10 cellular contexts compared by ENCODE assay signal in the genomic region with DNA sequence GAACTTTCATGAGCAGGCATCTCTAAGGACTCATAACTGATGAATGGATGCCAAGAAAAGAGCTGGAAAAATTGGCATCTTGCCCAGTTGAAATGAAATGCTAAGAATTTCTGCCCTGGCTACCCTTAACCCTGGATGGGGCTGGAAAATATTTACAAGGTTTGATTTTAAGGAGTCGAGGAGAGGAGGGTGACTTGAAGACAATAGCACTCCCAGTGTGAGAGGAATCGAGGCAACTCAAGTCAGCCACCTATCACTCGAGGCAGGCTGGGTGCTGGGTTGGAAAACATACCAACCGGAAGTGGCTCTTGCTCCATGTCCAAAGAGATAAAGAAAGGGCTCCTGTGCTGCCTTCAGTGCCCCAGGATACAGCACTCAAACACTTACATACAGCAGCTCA. TPM values are rescaled to one million over a fixed set of nuclear protein-coding genes. Genes with fewer than 3 reads are reported as not detected.
DNase-seq lines count a peak whose midpoint lies in the region; ATAC-seq, FAIRE-seq and TF ChIP-seq lines count a peak whose summit lies in the region.
"Had no signal": no experiment of that assay in that cellular context is flagged by ENCODE, and none has a peak within 500 bp of the region (broad histone marks: within the 10 kb centered on the region; RNA-seq: fewer than 3 reads in every experiment).

No MANE protein-coding gene starts in this region.

- FAIRE-seq in K562 (lab: Jason Lieb, UNC): no peak

- no peaks in the 10 kb centered on the region for H3K4me1 ChIP-seq in K562 (replicated peaks in 1 of 2; ENCODE audit: control insufficient read depth in 2 of 2, insufficient read depth in 2 of 2, low read length in 2 of 2)
- peaks cover 0 to 88% of the 10 kb centered on the region in 2 donors for H3K4me1 ChIP-seq in right atrium auricular region

- POLR2A ChIA-PET in K562 (lab: Yijun Ruan, JAX): no interaction called here

- H3K36me3 ChIP-seq in K562 (ENCODE audit: control insufficient read depth, insufficient read depth, low read length) (no peaks in the 10 kb centered on the region), right atrium auricular region (no peaks in the 10 kb centered on the region)

- H4K20me1 ChIP-seq in K562 (replicated peaks; ENCODE audit: control insufficient read depth, insufficient read depth, low read length): no peaks in the 10 kb centered on the region

- no peaks in the 10 kb centered on the region for H3K9me1 ChIP-seq in K562 (ENCODE audit: control insufficient read depth, insufficient read depth, low read length)

- peak overlapping the region; percentile 99 for H3K27ac Mint-ChIP-seq in HFFc6
- no peak overlapping the region for H3K27ac Mint-ChIP-seq in activated T-helper 17 cell treated with anti-CD3 and anti-CD28 coated beads, Interleukin-2, amount 50 U/mL, for 72 hours
- H3K27ac Mint-ChIP-seq: T-helper 2 cell treated with Interferon-gamma antibody and Interleukin-4, amounts not matched to agents 5 μg/mL and 100 μg/mL, for 36 hours had no signal

- intact Hi-C loops in K562 (cut with micrococcal nuclease): no loop called here

- peaks cover 3% of the 10 kb centered on the region; the same call in 1 of the 2 replicates for H3K36me3 Mint-ChIP-seq in HFFc6 (ENCODE audit: low read depth)
- no peaks in the 10 kb centered on the region for H3K36me3 Mint-ChIP-seq in activated T-helper 17 cell treated with anti-CD3 and anti-CD28 coated beads, Interleukin-2, amount 50 U/mL, for 72 hours (ENCODE audit: low read depth)

- H3K9ac ChIP-seq in K562 (ENCODE audit: insufficient read depth in 1 of 2, low read depth in 2 of 2, low read length in 2 of 2): no peak overlapping the region

- H3K4me3 Mint-ChIP-seq in HFFc6: peak overlapping the region; percentile 94
- no peak overlapping the region for H3K4me3 Mint-ChIP-seq in activated T-helper 17 cell treated with anti-CD3 and anti-CD28 coated beads, Interleukin-2, amount 50 U/mL, for 72 hours
- H3K4me3 Mint-ChIP-seq: T-helper 2 cell treated with Interferon-gamma antibody and Interleukin-4, amounts not matched to agents 5 μg/mL and 100 μg/mL, for 36 hours had no signal

- H3K4me1 Mint-ChIP-seq in HFFc6 (ENCODE audit: low read depth): peaks cover 85% of the 10 kb centered on the region
- no peaks in the 10 kb centered on the region for H3K4me1 Mint-ChIP-seq in activated T-helper 17 cell treated with anti-CD3 and anti-CD28 coated beads, Interleukin-2, amount 50 U/mL, for 72 hours

- H3K79me2 ChIP-seq in K562 (ENCODE audit: control insufficient read depth, insufficient read depth, low read length): no peaks in the 10 kb centered on the region

- H3K27ac ChIP-seq in K562 (ENCODE audit: extremely low read depth, low read depth, low read length) (no peak overlapping the region), right atrium auricular region (peak overlapping the region; percentile 23 to 69), skin epidermis (peak overlapping the region in 16 of 21 experiments; percentile 12 to 68 (median 53))

- TF ChIP-seq CTCF in HFFc6 (IDR thresholded peaks at IDR 0.05): no peak
- TF ChIP-seq CTCF in K562 (IDR thresholded peaks at IDR 0.05 in 2 of 3, conservative IDR thresholded peaks at IDR 0.05 in 1 of 3; ENCODE audit: insufficient read depth in 2 of 3, low read depth in 1 of 3, low read length in 3 of 3): no peak
- TF ChIP-seq CTCF in right atrium auricular region (IDR thresholded peaks at IDR 0.05): no peak

- no peaks in the 10 kb centered on the region for H3K9me3 Mint-ChIP-seq in HFFc6
- no peaks in the 10 kb centered on the region for H3K9me3 Mint-ChIP-seq in activated T-helper 17 cell treated with anti-CD3 and anti-CD28 coated beads, Interleukin-2, amount 50 U/mL, for 72 hours
- H3K9me3 Mint-ChIP-seq: T-helper 2 cell treated with Interferon-gamma antibody and Interleukin-4, amounts not matched to agents 5 μg/mL and 100 μg/mL, for 36 hours had no signal

- DNase-seq in HFFc6: peak; percentile 58
- DNase-seq in K562 (ENCODE audit: extremely low read depth in 1 of 4, low spot score in 3 of 4): no peak
- no peak for DNase-seq in right atrium auricular region (ENCODE audit: low spot score)
- DNase-seq in Kasumi-1 (lab: John Stamatoyannopoulos, UW): no peak
- no peak for DNase-seq in DMS153 (lab: John Stamatoyannopoulos, UW)
- DNase-seq: stimulated activated naive CD8-positive, alpha-beta T cell treated with anti-CD3 and anti-CD28 coated beads, Interleukin-15, Interleukin-2, amounts not matched to agents 100 U/mL and 50 U/mL, for 24 hours had no signal

- CTCF ChIA-PET in K562 (lab: Yijun Ruan, JAX; ENCODE audit: low intra/inter-chr PET ratio): no interaction called here

- in situ Hi-C loops in K562 (cut with MboI): no loop called here

- H3K27me3 Mint-ChIP-seq in HFFc6 (ENCODE audit: insufficient read depth): no peaks in the 10 kb centered on the region
- H3K27me3 Mint-ChIP-seq in activated T-helper 17 cell treated with anti-CD3 and anti-CD28 coated beads, Interleukin-2, amount 50 U/mL, for 72 hours: peaks cover 14% of the 10 kb centered on the region

- H3K27me3 ChIP-seq in K562 (ENCODE audit: control insufficient read depth in 2 of 2, insufficient read depth in 2 of 2, low read length in 2 of 2) (peaks cover 0 to 5% of the 10 kb centered on the region in 2 experiments; a peak in 2 of 5 replicates), right atrium auricular region (no peaks in the 10 kb centered on the region)

- H3K4me3 ChIP-seq in K562: no peak overlapping the region
- H3K4me3 ChIP-seq in right atrium auricular region: no peak overlapping the region
- no peak overlapping the region for H3K4me3 ChIP-seq in skin epidermis

- 0% methylated on average over 4 of the region's 4 CpGs for WGBS in K562 (ENCODE audit: insufficient coverage, low coverage, missing lambda C conversion rate)

- TF ChIP-seq POLR2A in K562 (conservative IDR thresholded peaks at IDR 0.05): no peak

- BruUV-seq in K562 (replicated peaks; lab: Mats Ljungman, UMichigan): no TSS peak

- TF ChIP-seq RAD21 in K562 (CRISPR knock-in tag; conservative IDR thresholded peaks at IDR 0.05 in 1 of 2, IDR thresholded peaks at IDR 0.05 in 1 of 2): no peak

- H3K4me2 ChIP-seq in K562 (ENCODE audit: insufficient read depth, low read length): no peak overlapping the region

- ATAC-seq in K562 (no peak), GM18520 (IDR thresholded peaks at IDR 0.05; ENCODE audit: unreplicated experiment) (no peak)
- ATAC-seq in activated T-helper 17 cell treated with anti-CD3 and anti-CD28 coated beads, Interleukin-2, amount 50 U/mL, for 72 hours (replicated peaks): no peak
- ATAC-seq: stimulated activated naive CD8-positive, alpha-beta T cell treated with anti-CD3 and anti-CD28 coated beads, Interleukin-15, Interleukin-2, amounts not matched to agents 100 U/mL and 50 U/mL, for 24 hours had no signal

- TF ChIP-seq EP300 in K562 (IDR thresholded peaks at IDR 0.05; ENCODE audit: low read length): no peak

- no peak overlapping the region for H2AFZ ChIP-seq in K562 (ENCODE audit: low read depth, low read length)

- H3K9me3 ChIP-seq in K562 (replicated peaks; ENCODE audit: control insufficient read depth, insufficient read depth, low read depth, low read length) (no peaks in the 10 kb centered on the region), right atrium auricular region (no peaks in the 10 kb centered on the region)

TF ChIP-seq in K562, 482 proteins besides CTCF, POLR2A, EP300 and RAD21:
- TF ChIP-seq MTF1 (CRISPR knock-in tag; IDR thresholded peaks at IDR 0.05; ENCODE audit: borderline replicate concordance) (no peak), NFIC (IDR thresholded peaks at IDR 0.05) (peak; percentile 61)
TF ChIP-seq in K562: peak in this region for 1.

RNA-seq across cellular contexts. Expression of gene PRICKLE2, which starts 5.1 kb away (rescaled TPM):
- 10 to 100 TPM; 14.0 to 21.7 (median 18.4) TPM for total RNA-seq in HFFc6 (2021; fragmentation: NEBNext Ultra II Directional; extraction: Animal tissue kit (Norgen Biotek cat#: 25700))
- total RNA-seq in K562 (2011; cell fraction: chromatin; rRNA removed; ENCODE audit: low replicate concordance): not detected in 2 replicates
- not detected in 2 replicates for total RNA-seq in K562 (2011; cell fraction: nucleolus; rRNA removed)
- total RNA-seq in K562 (2011; cell fraction: nucleoplasm; rRNA removed): not detected in 2 replicates
- total RNA-seq in K562 (2014; rRNA removed) (0.09 TPM in 1 of 2 replicates, not detected in the other), K562 (2014; rRNA removed; fragmentation: Illumina TruSeq; extraction: Trizol) (not detected in 2 replicates), K562 (2015; rRNA removed; fragmentation: Illumina TruSeq; extraction: Trizol) (not detected in 2 replicates), K562 (2021) (0.04 and 0.07 TPM in 2 replicates), right atrium auricular region (10 to 100 TPM; 18.4 to 22.2 TPM)
- polyA plus RNA-seq in K562 (2011; rRNA removed) (not detected in 2 replicates), K562 (2014; fragmentation: Illumina TruSeq; extraction: Trizol) (not detected in 2 replicates), K562 (2014; fragmentation: Nextera tagmentation; extraction: Ambion mirVana) (not detected), K562 (2014; rRNA removed) (not detected in 2 replicates)
- not detected in 2 replicates for polyA plus RNA-seq in K562 (2011; cell fraction: cytosol; rRNA removed)
- not detected in 2 replicates for polyA plus RNA-seq in K562 (2011; cell fraction: nucleus; rRNA removed)
- not detected in 2 replicates for polyA plus RNA-seq in K562 (2012)
- polyA minus RNA-seq in K562 (2011; rRNA and poly(A)+ RNA removed): not detected in 2 replicates
- not detected in 2 replicates for polyA minus RNA-seq in K562 (2011; cell fraction: cytosol; rRNA and poly(A)+ RNA removed)
- not detected in 2 replicates for polyA minus RNA-seq in K562 (2011; cell fraction: nucleus; rRNA and poly(A)+ RNA removed)
- total RNA-seq in activated T-helper 17 cell treated with anti-CD3 and anti-CD28 coated beads, Interleukin-2, amount 50 U/mL, for 72 hours: not detected

Comparison
In these comparisons a context has a peak if more than half of its experiments do, and no peak if none do; other contexts are left out.
1. RNA of gene PRICKLE2, which starts 5.1 kb away (total RNA-seq): 18.4 to 22.2 TPM in right atrium auricular region and 14.0 to 21.7 TPM in HFFc6; 0.04 to 0.09 TPM in K562 and not detected in activated T-helper 17 cell treated with anti-CD3 and anti-CD28 coated beads, Interleukin-2, amount 50 U/mL, for 72 hours; every median in the first group is over 10 times any median in the second.